In genomic region chr12:8950702-8951478, GRCh38 we compare ENCODE assay signal across 8 cellular contexts. TPM values are rescaled to one million over a fixed set of nuclear protein-coding genes. Genes with fewer than 3 reads are reported as not detected.
A peak's percentile ranks its signal among the peaks of the same experiment; 100 is the strongest.
DNase-seq lines count a peak whose midpoint lies in the region; ATAC-seq and TF ChIP-seq lines count a peak whose summit lies in the region.

No MANE protein-coding gene starts in this region.

- ATAC-seq in gastrocnemius medialis, result no peak

- no peak for TF ChIP-seq POLR2A in gastrocnemius medialis (IDR thresholded peaks at IDR 0.05)

- H3K9me3 ChIP-seq in GM23248 (ENCODE audit: low read depth), result no peaks in the 10 kb centered on the region
- no peaks in the 10 kb centered on the region for H3K9me3 ChIP-seq in fibroblast of lung (ENCODE audit: control insufficient read depth, insufficient read depth, low read depth, low read length)
- H3K9me3 ChIP-seq in gastrocnemius medialis, result no peaks in the 10 kb centered on the region

- H3K27ac ChIP-seq in GM23248 (peak overlapping the region; percentile 91; the same call in 1 of the 2 replicates), fibroblast of lung (ENCODE audit: insufficient read depth, low read length) (no peak overlapping the region), gastrocnemius medialis (peak overlapping the region; percentile 91 to 100 (median 97))

- H3K4me3 ChIP-seq in GM23248 (peak overlapping the region; percentile 86), fibroblast of lung (replicated peaks in 1 of 4; ENCODE audit: control extremely low read depth in 1 of 4, insufficient read depth in 1 of 4, low read depth in 3 of 4, low read length in 4 of 4) (peak overlapping the region; percentile 96 to 97 (median 97)), gastrocnemius medialis (peak overlapping the region; percentile 62 to 100 (median 92))

- WGBS in GM23248 (ENCODE audit: low coverage in 1 of 2, low lambda C conversion rate in 2 of 2, missing lambda C conversion rate in 2 of 2), 2 experiments, result 6 to 8% methylated on average over 9 of the region's 9 CpGs

- H4K20me1 ChIP-seq in GM23248 (ENCODE audit: insufficient read depth) (0 out of 2 replicates have a peak, but pooled peaks cover 8% of the 10 kb centered on the region), fibroblast of lung (ENCODE audit: control insufficient read depth, extremely low read depth, insufficient read depth, low read length) (no peaks in the 10 kb centered on the region)

- H2AFZ ChIP-seq in GM23248, result peak overlapping the region; percentile 99
- H2AFZ ChIP-seq in fibroblast of lung (ENCODE audit: low read length), result peak overlapping the region; percentile 91

- H3K27me3 ChIP-seq in GM23248 (replicated peaks; ENCODE audit: insufficient read depth) (no peaks in the 10 kb centered on the region), fibroblast of lung (ENCODE audit: control insufficient read depth, insufficient read depth, low read length) (no peaks in the 10 kb centered on the region), gastrocnemius medialis (no peaks in the 10 kb centered on the region)

- H3K9me2 ChIP-seq in GM23248 (ENCODE audit: insufficient read depth), result no peaks in the 10 kb centered on the region

- peaks cover 35% of the 10 kb centered on the region for H3K79me2 ChIP-seq in GM23248 (ENCODE audit: insufficient read depth)
- peaks cover 33% of the 10 kb centered on the region for H3K79me2 ChIP-seq in fibroblast of lung (ENCODE audit: control insufficient read depth, insufficient read depth, low read length)

- POLR2A ChIA-PET in HEK293T (lab: Yijun Ruan, JAX), result interaction anchor here (0.9 to 1.6 kb wide), 4 partner anchors 89 to 305 kb away, joined by 3 to 7 read pairs (median 4); no protein-coding TSS in a partner anchor

- TF ChIP-seq CTCF in fibroblast of lung (conservative IDR thresholded peaks at IDR 0.05 in 1 of 2, IDR thresholded peaks at IDR 0.05 in 1 of 2; ENCODE audit: low read depth in 1 of 2, low read length in 2 of 2) (no peak), gastrocnemius medialis (IDR thresholded peaks at IDR 0.05 in 4 of 5, conservative IDR thresholded peaks at IDR 0.05 in 1 of 5) (no peak)

- intact Hi-C loops in gastrocnemius medialis (cut with DNase I; ENCODE audit: low total_unique reads), result loop anchor here (1.0 kb wide), 1 partner anchor 88 kb away; no protein-coding TSS in a partner anchor

- H3K4me1 ChIP-seq in GM23248 (ENCODE audit: insufficient read depth), result peaks cover 17% of the 10 kb centered on the region
- H3K4me1 ChIP-seq in fibroblast of lung (ENCODE audit: control insufficient read depth, extremely low read depth, insufficient read depth, low read length), result no peaks in the 10 kb centered on the region
- H3K4me1 ChIP-seq in gastrocnemius medialis, result peaks cover 23 to 31% of the 10 kb centered on the region in 2 donors

- H3K4me2 ChIP-seq in GM23248 (ENCODE audit: unreplicated experiment) (peak overlapping the region; percentile 94), fibroblast of lung (ENCODE audit: extremely low read depth, insufficient read depth, low read length) (peak overlapping the region; percentile 82)

- H3K9ac ChIP-seq in GM23248, result peak overlapping the region; percentile 92
- H3K9ac ChIP-seq in fibroblast of lung (ENCODE audit: insufficient read depth, low read length), result no peak overlapping the region

- DNase-seq in GM23248 (peak; percentile 26), SK-MEL-5 (ENCODE audit: low read depth, low spot score) (peak; percentile 5), fibroblast of lung (ENCODE audit: low read depth in 2 of 2) (no peak), gastrocnemius medialis (no peak), HEK293T (ENCODE audit: extremely low spot score) (no peak), 8988T (no peak), cerebellum (ENCODE audit: low spot score) (no peak)
- no peak for DNase-seq in stimulated activated CD4-positive, alpha-beta T cell treated with anti-CD3 and anti-CD28 coated beads, Interleukin-12 subunit alpha, Interleukin-12 subunit beta, amount 100 ng/mL, for 4 hours

- H3K36me3 ChIP-seq in GM23248 (ENCODE audit: low read depth), result peaks cover under 1% of the 10 kb centered on the region; the same call in 1 of the 2 replicates
- no peaks in the 10 kb centered on the region for H3K36me3 ChIP-seq in fibroblast of lung (ENCODE audit: control insufficient read depth, insufficient read depth, low read length)
- H3K36me3 ChIP-seq in gastrocnemius medialis, result peaks cover 0 to 16% of the 10 kb centered on the region in 2 donors

- H3F3A ChIP-seq in GM23248 (ENCODE audit: insufficient read depth), result 0 out of 2 replicates have a peak, but pooled peaks cover 4% of the 10 kb centered on the region

- CTCF ChIA-PET in HEK293T (lab: Yijun Ruan, JAX), result interaction anchor here (0.6 to 1.6 kb wide), 2 partner anchors 21 to 99 kb away, joined by 4 to 13 read pairs; no protein-coding TSS in a partner anchor

- in situ Hi-C loops in GM23248 (cut with MboI), result no loop called here
- in situ Hi-C loops in SK-MEL-5 (cut with HindIII; ENCODE audit: low pct_unique_long_range_greater_than_20kb, low sequenced_read_pairs), result no loop called here
- in situ Hi-C loops in gastrocnemius medialis (cut with MboI; ENCODE audit: low sequenced_read_pairs in 4 of 4), result loop anchor here in 3 of 4 donors (5.0 to 10.0 kb wide), 3 partner anchors 91 to 101 kb away; no protein-coding TSS in a partner anchor

TF ChIP-seq in HEK293T, 16 proteins besides CTCF, POLR2A, EP300 and RAD21:
- TF ChIP-seq L3MBTL2 (conservative IDR thresholded peaks at IDR 0.05), result no peak
- no peak for TF ChIP-seq HDGF (IDR thresholded peaks at IDR 0.05; ENCODE audit: borderline replicate concordance)
- TF ChIP-seq ZNF384 (IDR thresholded peaks at IDR 0.05), result no peak
- TF ChIP-seq SP1 (IDR thresholded peaks at IDR 0.05), result no peak
- no peak for TF ChIP-seq FOXA1 (IDR thresholded peaks at IDR 0.05)
- no peak for TF ChIP-seq FOXM1 (IDR thresholded peaks at IDR 0.05; ENCODE audit: borderline replicate concordance)
- TF ChIP-seq BHLHE40 (IDR thresholded peaks at IDR 0.05; ENCODE audit: borderline replicate concordance), result no peak
- no peak for TF ChIP-seq LEF1 (IDR thresholded peaks at IDR 0.05; ENCODE audit: borderline replicate concordance)
- no peak for TF ChIP-seq FOXK2 (IDR thresholded peaks at IDR 0.05)
- no peak for TF ChIP-seq ARNT (IDR thresholded peaks at IDR 0.05)
- TF ChIP-seq ELF4 (IDR thresholded peaks at IDR 0.05), result no peak
- TF ChIP-seq PKNOX1 (IDR thresholded peaks at IDR 0.05), result no peak
- no peak for TF ChIP-seq SUZ12 (IDR thresholded peaks at IDR 0.05)
- TF ChIP-seq NFRKB (IDR thresholded peaks at IDR 0.05), result no peak
TF ChIP-seq in HEK293T: peak in this region for 0.

RNA-seq across cellular contexts. Expression of gene M6PR, which starts 1.4 kb away (rescaled TPM):
- 84.8 and 87.1 TPM in 2 replicates for total RNA-seq in GM23248 (2014; rRNA removed; shearing (Covaris generic))
- polyA plus RNA-seq in GM23248 (2016; fragmentation: Nextera tagmentation; extraction: Ambion mirVana) (85.8 and 90.0 TPM in 2 replicates), fibroblast of lung (102 and 114 TPM in 2 replicates)
- total RNA-seq in SK-MEL-5 (2014; rRNA removed; shearing (Covaris generic)), result 563 and 575 TPM in 2 replicates
- 274 and 288 TPM in 2 replicates for polyA plus RNA-seq in SK-MEL-5 (2015; cell fraction: cytosol; rRNA removed)
- 370 and 446 TPM in 2 replicates for polyA plus RNA-seq in SK-MEL-5 (2015; cell fraction: nucleus; rRNA removed)
- total RNA-seq in fibroblast of lung (292 and 338 TPM in 2 replicates), gastrocnemius medialis (10 to 100 TPM; 46.6 to 75.3 (median 66.0) TPM), cerebellum (60.3 TPM)
- polyA plus RNA-seq in fibroblast of lung (2012), result 84.4 and 104 TPM in 2 replicates
- 114 and 207 TPM in 2 replicates for polyA minus RNA-seq in fibroblast of lung (ENCODE audit: low replicate concordance)

RNA-seq across cellular contexts. Expression of gene PHC1, which starts 36.6 kb away (rescaled TPM):
- 15.4 and 16.1 TPM in 2 replicates for total RNA-seq in GM23248 (2014; rRNA removed; shearing (Covaris generic))
- polyA plus RNA-seq in GM23248 (2016; fragmentation: Nextera tagmentation; extraction: Ambion mirVana) (4.6 and 6.4 TPM in 2 replicates), fibroblast of lung (20.6 and 21.4 TPM in 2 replicates)
- total RNA-seq in SK-MEL-5 (2014; rRNA removed; shearing (Covaris generic)), result 25.1 and 31.1 TPM in 2 replicates
- 51.5 and 64.1 TPM in 2 replicates for polyA plus RNA-seq in SK-MEL-5 (2015; cell fraction: cytosol; rRNA removed)
- 248 and 280 TPM in 2 replicates for polyA plus RNA-seq in SK-MEL-5 (2015; cell fraction: nucleus; rRNA removed)
- total RNA-seq in fibroblast of lung (15.2 and 18.7 TPM in 2 replicates), gastrocnemius medialis (10 to 100 TPM; 21.9 to 33.5 (median 30.1) TPM), cerebellum (42.8 TPM)
- 12.1 and 16.3 TPM in 2 replicates for polyA plus RNA-seq in fibroblast of lung (2012)
- 25.7 and 53.8 TPM in 2 replicates for polyA minus RNA-seq in fibroblast of lung (ENCODE audit: low replicate concordance)

RNA-seq across cellular contexts. Expression of gene KLRG1, which starts 38.5 kb away (rescaled TPM):
- not detected in 2 replicates for total RNA-seq in GM23248 (2014; rRNA removed; shearing (Covaris generic))
- 1.1 TPM in 1 of 2 replicates, not detected in the other for polyA plus RNA-seq in GM23248 (2016; fragmentation: Nextera tagmentation; extraction: Ambion mirVana)
- total RNA-seq in SK-MEL-5 (2014; rRNA removed; shearing (Covaris generic)), result 5.1 and 5.8 TPM in 2 replicates
- polyA plus RNA-seq in SK-MEL-5 (2015; cell fraction: cytosol; rRNA removed), result 5.3 and 8.4 TPM in 2 replicates
- 4.3 and 5.0 TPM in 2 replicates for polyA plus RNA-seq in SK-MEL-5 (2015; cell fraction: nucleus; rRNA removed)
- 1.0 and 1.8 TPM in 2 replicates for total RNA-seq in fibroblast of lung
- polyA plus RNA-seq in fibroblast of lung, result 0.45 and 1.0 TPM in 2 replicates
- 0.38 and 0.48 TPM in 2 replicates for polyA plus RNA-seq in fibroblast of lung (2012)
- not detected in 2 replicates for polyA minus RNA-seq in fibroblast of lung (ENCODE audit: low replicate concordance)
- 1 to 10 TPM in 2 of 4 donors, under 1 TPM in 2; 0.46 to 1.9 (median 1.4) TPM for total RNA-seq in gastrocnemius medialis
- 10.5 TPM for total RNA-seq in cerebellum

Comparison
In these comparisons a context has a peak if more than half of its experiments do, and no peak if none do; other contexts are left out.
1. DNase-seq: peak in GM23248 (single experiment) and SK-MEL-5 (single experiment); none in fibroblast of lung (0 of 2), gastrocnemius medialis (0 of 2), HEK293T (single experiment), stimulated activated CD4-positive, alpha-beta T cell treated with anti-CD3 and anti-CD28 coated beads, Interleukin-12 subunit alpha, Interleukin-12 subunit beta, amount 100 ng/mL, for 4 hours (single experiment), 8988T (single experiment) and cerebellum (single experiment).
2. in situ Hi-C loops: an anchor here in gastrocnemius medialis (5.0 to 10.0 kb wide); none called in GM23248 and SK-MEL-5.
3. Peak in every context shown above with its lines, with median percentiles within 50 percentile points of each other: H3K4me3 ChIP-seq.